ENCODE assay signal across 7 cellular contexts in the genomic region with DNA sequence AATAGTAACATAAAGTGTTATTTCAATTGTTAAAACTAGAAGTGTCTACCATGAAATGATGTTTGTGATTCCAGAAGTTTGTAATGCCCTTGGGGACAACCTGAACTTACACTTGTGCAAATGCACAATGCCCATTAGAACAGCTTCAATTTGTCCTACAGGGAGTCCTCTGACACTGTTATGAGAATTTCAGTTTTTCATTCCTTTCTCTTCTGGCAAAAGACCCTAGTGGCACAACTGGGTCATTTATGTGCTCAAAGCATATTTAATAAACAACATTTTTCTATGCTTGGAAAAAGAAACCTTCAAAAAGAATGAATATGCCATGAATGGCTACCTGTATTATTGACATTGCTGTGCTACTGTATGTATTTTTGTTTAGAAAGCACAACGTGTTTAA. TPM values are rescaled to one million over a fixed set of nuclear protein-coding genes. Genes with fewer than 3 reads are reported as not detected.
"Had no signal": no experiment of that assay in that cellular context is flagged by ENCODE, and none has a peak within 500 bp of the region (broad histone marks: within the 10 kb centered on the region; RNA-seq: fewer than 3 reads in every experiment).

A gene (plus strand): TSS at position 301 of the 400 bp plus-strand sequence. CDS start 1,977 bp downstream, outside the sequence.

- DNase-seq: GDM1, GF-D8 had no signal

- FAIRE-seq: G401.6, GM12891, GM12892, GM18507 had no signal

RNA-seq across cellular contexts. Expression of the gene that starts here (rescaled TPM):
- total RNA-seq: G401 had no signal
